8 cellular contexts compared by ENCODE assay signal in genomic region chrX:78139160-78140123, GRCh38. TPM values are rescaled to one million over a fixed set of nuclear protein-coding genes. Genes with fewer than 3 reads are reported as not detected.
DNase-seq lines count a peak whose midpoint lies in the region; ATAC-seq and TF ChIP-seq lines count a peak whose summit lies in the region.

Gene TAF9B (minus strand): TSS chrX:78139650. CDS start chrX:78139611, 39 bp downstream.

- ATAC-seq in HG02763 (IDR thresholded peaks at IDR 0.05; ENCODE audit: unreplicated experiment) (peak; percentile 89), left cardiac atrium (peak; percentile 99)

- peak within 1 kb of the TSS; percentile 84 for H3K4me3 ChIP-seq in GM12875 (ENCODE audit: low read depth, low read length)
- peak within 1 kb of the TSS; percentile 51 to 55 for H3K4me3 ChIP-seq in prostate gland
- H3K4me3 ChIP-seq in urinary bladder (ENCODE audit: low read depth, low read length): peak within 1 kb of the TSS; percentile 80

- intact Hi-C loops in left cardiac atrium (cut with DNase I) (no loop called here), prostate gland (cut with DNase I) (no loop called here)

- WGBS in prostate gland: 14% methylated on average over 20 of the region's 59 CpGs
- WGBS in urinary bladder: 5% methylated on average over 59 of the region's 59 CpGs

- H3K4me1 ChIP-seq in prostate gland (replicated peaks) (no peaks in the 10 kb centered on the region), urinary bladder (ENCODE audit: insufficient read depth) (no peaks in the 10 kb centered on the region)

- H3K27ac ChIP-seq in prostate gland (peak within 1 kb of the TSS; percentile 72 to 81), urinary bladder (ENCODE audit: low read depth) (peak within 1 kb of the TSS; percentile 84)

- H3K27me3 ChIP-seq in prostate gland (replicated peaks; ENCODE audit: insufficient read depth): no peaks in the 10 kb centered on the region

- TF ChIP-seq POLR2A in prostate gland (IDR thresholded peaks at IDR 0.05): peak; percentile 67

- DNase-seq in NCI-H1417 treated with DMSO at 0.1 percent for 48 hours (lab: John Stamatoyannopoulos, UW) (peak; percentile 33), T-helper 1 cell (peak; percentile 63 to 87 (median 77)), amniotic epithelial cell (ENCODE audit: low read depth) (peak; percentile 71), left cardiac atrium (peak; percentile 87), prostate gland (ENCODE audit: low spot score) (peak; percentile 76)

- H3K9me3 ChIP-seq in prostate gland: no peaks in the 10 kb centered on the region

- H3K36me3 ChIP-seq in prostate gland: no peaks in the 10 kb centered on the region
- H3K36me3 ChIP-seq in urinary bladder (ENCODE audit: insufficient read depth): peaks cover under 1% of the 10 kb centered on the region

- TF ChIP-seq CTCF in GM12875 (IDR thresholded peaks at IDR 0.05; ENCODE audit: borderline replicate concordance, insufficient read depth, low read depth, low read length): no peak
- no peak for TF ChIP-seq CTCF in prostate gland (IDR thresholded peaks at IDR 0.05)

RNA-seq across cellular contexts. Expression of gene TAF9B, which starts in this region (rescaled TPM):
- total RNA-seq in left cardiac atrium (10 to 100 TPM; 20.3 to 20.8 TPM), prostate gland (10 to 100 TPM; 27.0 to 37.4 TPM), urinary bladder (41.0 TPM)
- polyA plus RNA-seq in urinary bladder: 22.0 TPM

Comparison
In these comparisons a context has a peak if more than half of its experiments do, and no peak if none do; other contexts are left out.
1. Peak in every context shown above with its lines: DNase-seq, ATAC-seq, H3K4me3 ChIP-seq and H3K27ac ChIP-seq.
2. DNase-seq: peak in every context shown above with its lines; median percentile 87 in left cardiac atrium; 77 in T-helper 1 cell; 76 in prostate gland; 71 in amniotic epithelial cell; 33 in NCI-H1417 treated with DMSO at 0.1 percent for 48 hours.